Comparison of ENCODE assay signal across 9 cellular contexts in genomic region chr15:75836953-75837321, GRCh38. TPM values are rescaled to one million over a fixed set of nuclear protein-coding genes. Genes with fewer than 3 reads are reported as not detected.
DNase-seq lines count a peak whose midpoint lies in the region; ATAC-seq and TF ChIP-seq lines count a peak whose summit lies in the region.
"Had no signal": no experiment of that assay in that cellular context is flagged by ENCODE, and none has a peak within 500 bp of the region (broad histone marks: within the 10 kb centered on the region; RNA-seq: fewer than 3 reads in every experiment).

No MANE protein-coding gene starts in this region.

- peaks cover 22% of the 10 kb centered on the region for H3K4me1 ChIP-seq in neural progenitor cell

- H3K36me3 Mint-ChIP-seq in immature natural killer cell, result no peaks in the 10 kb centered on the region
- H3K36me3 Mint-ChIP-seq in neural progenitor cell, result no peaks in the 10 kb centered on the region

- H3K4me2 ChIP-seq in neural progenitor cell, result no peak overlapping the region

- H3K4me1 Mint-ChIP-seq in immature natural killer cell (peaks cover 5 to 12% of the 10 kb centered on the region in 2 donors), neural progenitor cell (peaks cover 18% of the 10 kb centered on the region)

- H3K27me3 Mint-ChIP-seq in immature natural killer cell (ENCODE audit: low read depth in 3 of 3) (peaks cover 0 to 3% (median 0%) of the 10 kb centered on the region in 3 donors), neural progenitor cell (ENCODE audit: insufficient read depth, low read depth) (peaks cover 4% of the 10 kb centered on the region)
- H3K27me3 Mint-ChIP-seq: dendritic cell treated with granulocyte-macrophage colony-stimulating factor and Interleukin-4, amounts not matched to agents 40 ng/mL and 50 ng/mL, for 4 days had no signal

- no peaks in the 10 kb centered on the region for H3K79me2 ChIP-seq in neural progenitor cell (ENCODE audit: low read depth)

- H3K27ac ChIP-seq in neural progenitor cell, result no peak overlapping the region

- H3K4me3 ChIP-seq in AG09309 (ENCODE audit: control insufficient read depth, low read depth, low read length) (no peak overlapping the region), neural progenitor cell (no peak overlapping the region)

- DNase-seq in AG09309 (ENCODE audit: low read depth) (peak; percentile 61), HPDE6-E6E7 (ENCODE audit: extremely low spot score) (peak; percentile 49), immature natural killer cell (peak; percentile 76 to 78 (median 78)), iPS-NIHi11 (ENCODE audit: low spot score) (no peak), NCI-H2171 treated with DMSO at 0.1 percent for 48 hours (lab: John Stamatoyannopoulos, UW) (no peak), neural progenitor cell (ENCODE audit: low spot score) (no peak)
- peak; percentile 60 to 64 for DNase-seq in activated T-cell treated with anti-CD3 and anti-CD28 coated beads, Interleukin-2, amount 50 U/mL, for 48 hours

- H3K9ac ChIP-seq in neural progenitor cell, result no peak overlapping the region

- no peak overlapping the region for H3K27ac Mint-ChIP-seq in immature natural killer cell
- H3K27ac Mint-ChIP-seq in neural progenitor cell, result no peak overlapping the region
- H3K27ac Mint-ChIP-seq: dendritic cell treated with granulocyte-macrophage colony-stimulating factor and Interleukin-4, amounts not matched to agents 40 ng/mL and 50 ng/mL, for 4 days had no signal

- H3F3A ChIP-seq in neural progenitor cell (ENCODE audit: low read depth), result peaks cover 25% of the 10 kb centered on the region

- H3K9me3 ChIP-seq in neural progenitor cell (ENCODE audit: low read depth), result no peaks in the 10 kb centered on the region

- ATAC-seq in GM19043 (IDR thresholded peaks at IDR 0.05; ENCODE audit: low read depth, unreplicated experiment), result peak; percentile 82

- peaks cover 11% of the 10 kb centered on the region for H3K27me3 ChIP-seq in neural progenitor cell

- H4K20me1 ChIP-seq in neural progenitor cell (ENCODE audit: low read depth), result no peaks in the 10 kb centered on the region

- TF ChIP-seq CTCF in AG09309 (IDR thresholded peaks at IDR 0.05; ENCODE audit: control insufficient read depth, insufficient read depth, low read depth, low read length, missing control alignments) (peak; percentile 14), neural progenitor cell (IDR thresholded peaks at IDR 0.05) (no peak)

- H2AFZ ChIP-seq in neural progenitor cell (replicated peaks), result no peak overlapping the region

- H3K4me3 Mint-ChIP-seq in immature natural killer cell (no peak overlapping the region), neural progenitor cell (no peak overlapping the region)
- H3K4me3 Mint-ChIP-seq: dendritic cell treated with granulocyte-macrophage colony-stimulating factor and Interleukin-4, amounts not matched to agents 40 ng/mL and 50 ng/mL, for 4 days had no signal

- H3K36me3 ChIP-seq in neural progenitor cell, result no peaks in the 10 kb centered on the region

- H3K9me3 Mint-ChIP-seq in immature natural killer cell, result no peaks in the 10 kb centered on the region
- H3K9me3 Mint-ChIP-seq in neural progenitor cell, result no peaks in the 10 kb centered on the region
- H3K9me3 Mint-ChIP-seq: dendritic cell treated with granulocyte-macrophage colony-stimulating factor and Interleukin-4, amounts not matched to agents 40 ng/mL and 50 ng/mL, for 4 days had no signal

RNA-seq across cellular contexts. Expression of gene UBE2Q2, which starts 6.3 kb away (rescaled TPM):
- polyA plus RNA-seq in immature natural killer cell, result 10 to 100 TPM; 38.9 to 55.7 (median 52.1) TPM
- 21.8 and 25.8 TPM in 2 replicates for total RNA-seq in neural progenitor cell (ENCODE audit: low replicate concordance)

Comparison
In these comparisons a context has a peak if more than half of its experiments do, and no peak if none do; other contexts are left out.
1. DNase-seq: peak in AG09309 (single experiment), HPDE6-E6E7 (single experiment), activated T-cell treated with anti-CD3 and anti-CD28 coated beads, Interleukin-2, amount 50 U/mL, for 48 hours (2 of 2) and immature natural killer cell (3 of 3); none in iPS-NIHi11 (single experiment), NCI-H2171 treated with DMSO at 0.1 percent for 48 hours (single experiment) and neural progenitor cell (single experiment).